In the genomic region with DNA sequence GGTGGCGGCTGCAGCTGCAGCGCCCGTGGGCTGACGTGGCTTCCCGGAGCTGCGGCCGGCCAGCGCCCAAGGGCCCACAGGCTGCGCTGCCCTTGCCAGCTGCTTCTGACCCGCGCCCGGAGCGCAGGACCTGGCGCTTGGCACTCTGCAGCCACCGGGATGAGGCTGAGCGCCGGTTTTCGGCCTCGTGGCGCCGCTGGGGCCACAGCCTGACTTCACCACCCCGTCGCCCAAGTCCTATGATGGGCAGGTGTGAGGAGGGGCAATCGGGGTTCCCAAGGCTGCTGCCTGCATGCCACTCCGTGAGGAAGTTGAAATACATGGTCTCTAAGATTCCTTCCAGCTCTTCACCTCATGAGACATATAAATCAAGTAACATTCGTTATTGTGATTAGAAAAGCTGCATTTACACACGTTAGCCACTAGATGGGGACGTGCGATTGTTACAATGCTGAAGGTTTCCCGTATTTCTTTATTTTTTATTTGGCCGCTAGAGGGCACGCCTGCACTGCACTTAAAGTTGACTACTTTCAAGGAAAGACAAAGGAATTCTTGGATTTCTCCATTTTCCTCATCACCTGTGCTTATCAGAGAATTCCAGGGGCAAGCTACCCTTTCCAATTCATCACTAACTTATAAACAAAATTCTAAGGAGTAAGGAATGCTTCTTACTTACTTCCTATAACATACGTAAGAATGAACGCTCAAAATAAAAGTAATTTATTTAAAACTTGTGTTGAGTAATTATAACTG, we compare ENCODE assay signal across 8 cellular contexts. TPM values are rescaled to one million over a fixed set of nuclear protein-coding genes. Genes with fewer than 3 reads are reported as not detected.
DNase-seq lines count a peak whose midpoint lies in the region; TF ChIP-seq lines count a peak whose summit lies in the region.
"Not testable (repeated sequence)": the region's sequence is repeated elsewhere in the genome, so short reads cannot be mapped to it uniquely, and the experiment has no call there.

No MANE protein-coding gene starts in this region.

- not testable (repeated sequence) for H3K27me3 ChIP-seq in colonic mucosa

- POLR2A ChIA-PET in GM10248 (lab: Yijun Ruan, JAX): not testable (repeated sequence)
- POLR2A ChIA-PET in HEK293T (lab: Yijun Ruan, JAX): interaction anchor here (0.5 to 3.2 kb wide), 6 partner anchors 124 to 283 kb away, joined by 3 to 11 read pairs (median 3); a partner anchor contains a TSS
- POLR2A ChIA-PET in activated CD4-positive, alpha-beta memory T cell treated with anti-CD3 and anti-CD28 coated beads for 36 hours (lab: Charles Lee): interaction anchor here (0.5 to 1.6 kb wide), 3 partner anchors 170 to 313 kb away, joined by 3 to 5 read pairs (median 4); a partner anchor contains a TSS

- H3K27ac Mint-ChIP-seq in activated CD4-positive, alpha-beta memory T cell treated with anti-CD3 and anti-CD28 coated beads for 36 hours: peak overlapping the region; percentile 86

- not testable (repeated sequence) for H3K4me1 ChIP-seq in colonic mucosa

- H3K36me3 ChIP-seq in colonic mucosa: not testable (repeated sequence)

- TF ChIP-seq CTCF in GM10248 (IDR thresholded peaks at IDR 0.05; ENCODE audit: control extremely low read depth, extremely low read depth, low read depth, missing control alignments) (peak; percentile 72), colonic mucosa (IDR thresholded peaks at IDR 0.05) (peak; percentile 86)

- CTCF ChIA-PET in GM10248 (lab: Yijun Ruan, JAX) (interaction anchor here (0.6 to 2.8 kb wide), 41 partner anchors 8 to 808 kb away, joined by 3 to 43 read pairs (median 4); a partner anchor contains a TSS), HEK293T (lab: Yijun Ruan, JAX) (interaction anchor here (0.8 to 1.6 kb wide), 14 partner anchors 16 to 613 kb away, joined by 3 to 12 read pairs (median 4); a partner anchor contains a TSS)
- CTCF ChIA-PET in activated CD4-positive, alpha-beta memory T cell treated with anti-CD3 and anti-CD28 coated beads for 36 hours (lab: Charles Lee): interaction anchor here (0.6 to 4.2 kb wide), 33 partner anchors 9 to 808 kb away, joined by 3 to 46 read pairs (median 4); a partner anchor contains a TSS

- H3K27ac ChIP-seq in colonic mucosa: peak overlapping the region; percentile 92

- H3K4me3 ChIP-seq in colonic mucosa (peak overlapping the region; percentile 63), iPS-18c (ENCODE audit: insufficient read depth, low read depth, low read length) (peak overlapping the region; percentile 68)

- not testable (repeated sequence) for H3K27me3 Mint-ChIP-seq in activated CD4-positive, alpha-beta memory T cell treated with anti-CD3 and anti-CD28 coated beads for 36 hours

- not testable (repeated sequence) for H3K9me3 Mint-ChIP-seq in activated CD4-positive, alpha-beta memory T cell treated with anti-CD3 and anti-CD28 coated beads for 36 hours

- intact Hi-C loops in activated CD4-positive, alpha-beta memory T cell treated with anti-CD3 and anti-CD28 coated beads for 36 hours (cut with micrococcal nuclease): loop anchor here (2.0 to 5.0 kb wide), 3 partner anchors 125 to 216 kb away; a partner anchor contains a TSS
- intact Hi-C loops in colonic mucosa (cut with DNase I): not testable (repeated sequence)
- intact Hi-C loops in posterior cingulate gyrus (cut with DNase I): loop anchor here (10.0 kb wide), 1 partner anchor 122 kb away; a partner anchor contains a TSS

- not testable (repeated sequence) for H3K4me1 Mint-ChIP-seq in activated CD4-positive, alpha-beta memory T cell treated with anti-CD3 and anti-CD28 coated beads for 36 hours (ENCODE audit: low read depth)

- not testable (repeated sequence) for H3K36me3 Mint-ChIP-seq in activated CD4-positive, alpha-beta memory T cell treated with anti-CD3 and anti-CD28 coated beads for 36 hours

- H3K9ac ChIP-seq in colonic mucosa (ENCODE audit: low read depth in 2 of 2, low read length in 2 of 2): peak overlapping the region; percentile 83 to 85

- H3K4me3 Mint-ChIP-seq in activated CD4-positive, alpha-beta memory T cell treated with anti-CD3 and anti-CD28 coated beads for 36 hours: peak overlapping the region; percentile 81

- not testable (repeated sequence) for H3K9me3 ChIP-seq in colonic mucosa; iPS-18c (ENCODE audit: control insufficient read depth, insufficient read depth, low read length)

- DNase-seq in GM10248 (ENCODE audit: extremely low spot score): not testable (repeated sequence)
- DNase-seq in HEK293T (ENCODE audit: extremely low spot score): peak; percentile 5
- DNase-seq in LoVo (ENCODE audit: low spot score): peak; percentile 35
- DNase-seq in activated CD4-positive, alpha-beta memory T cell treated with anti-CD3 and anti-CD28 coated beads for 36 hours: peak; percentile 55
- peak; percentile 90 for DNase-seq in colonic mucosa
- DNase-seq in posterior cingulate gyrus: peak in 8 of 10 donors; percentile 43 to 90 (median 68)
- peak; percentile 70 for DNase-seq in ureter (ENCODE audit: low spot score)

RNA-seq across cellular contexts. Expression of a gene that starts 1.1 kb away (rescaled TPM):
- total RNA-seq in activated CD4-positive, alpha-beta memory T cell treated with anti-CD3 and anti-CD28 coated beads for 36 hours: 10 to 100 TPM; 32.4 to 37.3 TPM
- total RNA-seq in colonic mucosa (10 to 100 TPM; 18.9 to 24.9 TPM), ureter (35.7 TPM)

RNA-seq across cellular contexts. Expression of a gene that starts 42.0 kb away (rescaled TPM):
- 10 to 100 TPM; 15.4 to 16.4 TPM for total RNA-seq in activated CD4-positive, alpha-beta memory T cell treated with anti-CD3 and anti-CD28 coated beads for 36 hours
- 1 to 10 TPM; 2.4 to 6.6 TPM for total RNA-seq in colonic mucosa
- 6.7 TPM for total RNA-seq in ureter
